Comparison of ENCODE assay signal across 8 cellular contexts in the genomic region with DNA sequence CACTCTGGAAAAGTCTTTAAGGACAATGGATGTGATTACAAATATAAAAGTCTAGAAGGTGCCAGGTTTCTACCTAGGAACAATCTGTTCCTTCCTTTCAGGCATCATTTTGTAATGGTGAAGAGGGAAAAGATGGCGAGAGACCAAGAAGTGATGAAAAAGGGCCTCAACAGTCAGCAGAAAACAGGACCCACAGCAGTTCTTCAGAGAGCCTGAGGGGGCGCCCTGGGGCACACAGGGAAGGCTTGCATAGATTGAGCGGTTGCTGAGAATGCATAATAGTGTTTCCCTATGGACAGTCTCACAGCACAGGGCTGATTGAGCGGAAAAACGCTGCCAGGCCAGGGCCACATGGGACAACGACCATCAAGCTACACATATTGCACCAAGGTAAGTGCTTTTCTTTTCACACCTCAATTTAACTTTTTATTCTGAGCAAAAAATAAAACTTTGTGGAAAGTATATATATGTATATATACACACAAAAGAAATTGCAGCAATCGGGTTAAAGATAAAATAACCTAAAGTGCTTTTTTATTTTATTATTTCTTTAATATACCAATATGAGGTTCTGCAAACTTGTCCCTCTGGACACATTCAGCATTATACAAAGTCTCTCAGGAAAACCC. TPM values are rescaled to one million over a fixed set of nuclear protein-coding genes. Genes with fewer than 3 reads are reported as not detected.
DNase-seq lines count a peak whose midpoint lies in the region; ATAC-seq and TF ChIP-seq lines count a peak whose summit lies in the region.

No MANE protein-coding gene starts in this region.

- H3K27me3 Mint-ChIP-seq in naive thymus-derived CD4-positive, alpha-beta T cell = no peaks in the 10 kb centered on the region

- peaks cover 10% of the 10 kb centered on the region for H4K20me1 ChIP-seq in OCI-LY7 (ENCODE audit: insufficient read depth, low read length)

- DNase-seq in Daoy (ENCODE audit: low read depth) = peak; percentile 82
- DNase-seq in KBM-7 = peak; percentile 83
- DNase-seq in OCI-LY7 (ENCODE audit: low spot score) = peak; percentile 81
- peak; percentile 53 for DNase-seq in activated T-cell treated with anti-CD3 and anti-CD28 coated beads for 24 hours (ENCODE audit: low read depth)
- no peak for DNase-seq in epithelial cell of proximal tubule (ENCODE audit: low read depth)
- peak; percentile 25 to 68 (median 52) for DNase-seq in naive thymus-derived CD4-positive, alpha-beta T cell

- peak; percentile 62 for ATAC-seq in naive thymus-derived CD4-positive, alpha-beta T cell
- no peak for ATAC-seq in HG03025 (IDR thresholded peaks at IDR 0.05; ENCODE audit: low FRiP score, unreplicated experiment)

- peak overlapping the region in 5 of 9 donors; percentile 29 to 72 (median 36) for H3K27ac Mint-ChIP-seq in naive thymus-derived CD4-positive, alpha-beta T cell

- POLR2A ChIA-PET in OCI-LY7 (lab: Charles Lee) = interaction anchor here (0.5 kb wide), 1 partner anchor 61 kb away, joined by 3 read pairs; no protein-coding TSS in a partner anchor
- POLR2A ChIA-PET in naive thymus-derived CD4-positive, alpha-beta T cell (lab: Charles Lee) = no interaction called here

- peaks cover 20 to 39% (median 25%) of the 10 kb centered on the region in 7 donors for H3K4me1 Mint-ChIP-seq in naive thymus-derived CD4-positive, alpha-beta T cell

- H3K27me3 ChIP-seq in naive thymus-derived CD4-positive, alpha-beta T cell (ENCODE audit: control insufficient read depth in 2 of 2, insufficient read depth in 2 of 2, low read length in 2 of 2) = no peaks in the 10 kb centered on the region

- intact Hi-C loops in OCI-LY7 (cut with micrococcal nuclease; ENCODE audit: unreplicated experiment) = loop anchor here (2.0 kb wide), 1 partner anchor 48 kb away; a partner anchor contains a TSS
- intact Hi-C loops in naive thymus-derived CD4-positive, alpha-beta T cell (cut with micrococcal nuclease) = loop anchor here (1.0 kb wide), 2 partner anchors 49 to 178 kb away; no protein-coding TSS in a partner anchor

- H3K4me1 ChIP-seq in OCI-LY7 (ENCODE audit: insufficient read depth, low read length, poor library complexity, severe bottlenecking) = peaks cover 26% of the 10 kb centered on the region
- H3K4me1 ChIP-seq in naive thymus-derived CD4-positive, alpha-beta T cell (ENCODE audit: control insufficient read depth in 2 of 2, insufficient read depth in 2 of 2, low read length in 2 of 2) = peaks cover 15 to 16% of the 10 kb centered on the region in 2 donors

- no peaks in the 10 kb centered on the region for H3K9me3 ChIP-seq in OCI-LY7 (ENCODE audit: low read length)
- H3K9me3 ChIP-seq in naive thymus-derived CD4-positive, alpha-beta T cell (ENCODE audit: control insufficient read depth in 2 of 3, low read length in 3 of 3) = no peaks in the 10 kb centered on the region

- peaks cover 47% of the 10 kb centered on the region for H3K36me3 ChIP-seq in OCI-LY7 (ENCODE audit: insufficient read depth, low read length)
- H3K36me3 ChIP-seq in naive thymus-derived CD4-positive, alpha-beta T cell (ENCODE audit: control insufficient read depth in 2 of 3, insufficient read depth in 3 of 3, low read length in 3 of 3) = peaks cover 0 to 30% (median 4%) of the 10 kb centered on the region in 3 experiments

- peaks cover 0 to 15% (median 10%) of the 10 kb centered on the region in 5 donors for H3K36me3 Mint-ChIP-seq in naive thymus-derived CD4-positive, alpha-beta T cell

- H3K9me2 ChIP-seq in OCI-LY7 (ENCODE audit: insufficient read depth, low read length) = no peaks in the 10 kb centered on the region

- peaks cover 19% of the 10 kb centered on the region for H3K79me2 ChIP-seq in OCI-LY7 (ENCODE audit: insufficient read depth, low read depth, low read length)

- in situ Hi-C loops in KBM-7 (cut with MboI; ENCODE audit: low pct_unique_long_range_greater_than_20kb, low sequenced_read_pairs) = no loop called here

- BruUV-seq in OCI-LY7 (replicated peaks; lab: Mats Ljungman, UMichigan) = no TSS peak

- no peak overlapping the region for H3K4me3 ChIP-seq in OCI-LY7 (ENCODE audit: low read depth, low read length, poor library complexity, severe bottlenecking)
- no peak overlapping the region for H3K4me3 ChIP-seq in epithelial cell of proximal tubule (ENCODE audit: low read depth, low read length)
- H3K4me3 ChIP-seq in naive thymus-derived CD4-positive, alpha-beta T cell (ENCODE audit: low read length) = no peak overlapping the region

- H2AFZ ChIP-seq in OCI-LY7 (ENCODE audit: low read length) = no peak overlapping the region

- TF ChIP-seq CTCF in OCI-LY7 (conservative IDR thresholded peaks at IDR 0.05; ENCODE audit: low read length) = peak; percentile 97
- peak; percentile 96 for TF ChIP-seq CTCF in epithelial cell of proximal tubule (conservative IDR thresholded peaks at IDR 0.05; ENCODE audit: low read depth, low read length)

- H3K4me3 Mint-ChIP-seq in naive thymus-derived CD4-positive, alpha-beta T cell = peak overlapping the region in 5 of 10 donors; percentile 17 to 70 (median 25)

- CTCF ChIA-PET in OCI-LY7 (lab: Charles Lee; ENCODE audit: unreplicated experiment) = no interaction called here
- CTCF ChIA-PET in naive thymus-derived CD4-positive, alpha-beta T cell (lab: Charles Lee) = no interaction called here

- H3K27ac ChIP-seq in OCI-LY7 (ENCODE audit: low read depth, low read length, poor library complexity, severe bottlenecking) (no peak overlapping the region), temporal lobe (ENCODE audit: low read depth, low read length) (peak overlapping the region; percentile 63)
- no peak overlapping the region for H3K27ac ChIP-seq in naive thymus-derived CD4-positive, alpha-beta T cell (ENCODE audit: low read depth, low read length)

- no peaks in the 10 kb centered on the region for H3K9me3 Mint-ChIP-seq in naive thymus-derived CD4-positive, alpha-beta T cell

- no peak overlapping the region for H3K4me2 ChIP-seq in OCI-LY7 (ENCODE audit: low read length)

RNA-seq across cellular contexts. Expression of a gene that starts 3.1 kb away (rescaled TPM):
- 86.3 and 89.0 TPM in 2 replicates for total RNA-seq in Daoy (2014; rRNA removed; shearing (Covaris generic))
- total RNA-seq in OCI-LY7 (2014; rRNA removed; shearing (Covaris generic)) = 27.6 and 33.6 TPM in 2 replicates
- total RNA-seq in OCI-LY7 (2022) (24.4 and 28.0 TPM in 2 replicates), epithelial cell of proximal tubule (31.4 and 61.1 TPM in 2 replicates), temporal lobe (8.1 TPM)
- total RNA-seq in naive thymus-derived CD4-positive, alpha-beta T cell = 10 to 100 TPM; 13.1 to 30.6 (median 22.3) TPM
- polyA plus RNA-seq in naive thymus-derived CD4-positive, alpha-beta T cell = 10 to 100 TPM; 13.4 to 17.0 TPM

RNA-seq across cellular contexts. Expression of a gene that starts 3.6 kb away (rescaled TPM):
- 54.1 and 60.5 TPM in 2 replicates for total RNA-seq in Daoy (2014; rRNA removed; shearing (Covaris generic))
- 18.9 and 26.0 TPM in 2 replicates for total RNA-seq in OCI-LY7 (2014; rRNA removed; shearing (Covaris generic))
- total RNA-seq in OCI-LY7 (2022) (21.4 and 29.7 TPM in 2 replicates), epithelial cell of proximal tubule (95.2 and 194 TPM in 2 replicates), temporal lobe (12.5 TPM)
- 10 to 100 TPM; 11.4 to 20.6 (median 11.7) TPM for total RNA-seq in naive thymus-derived CD4-positive, alpha-beta T cell
- 10 to 100 TPM; 24.8 to 26.4 TPM for polyA plus RNA-seq in naive thymus-derived CD4-positive, alpha-beta T cell

RNA-seq across cellular contexts. Expression of a gene that starts 17.5 kb away (rescaled TPM):
- total RNA-seq in Daoy (2014; rRNA removed; shearing (Covaris generic)) = 2.6 and 4.4 TPM in 2 replicates
- total RNA-seq in OCI-LY7 (2014; rRNA removed; shearing (Covaris generic)) = 11.8 and 27.1 TPM in 2 replicates
- total RNA-seq in OCI-LY7 (2022) (18.2 and 20.0 TPM in 2 replicates), epithelial cell of proximal tubule (0.46 and 0.72 TPM in 2 replicates), temporal lobe (26.8 TPM)
- total RNA-seq in naive thymus-derived CD4-positive, alpha-beta T cell = 1 to 10 TPM in 4 of 5 experiments, under 1 TPM in 1; 0.66 to 2.1 (median 1.1) TPM
- polyA plus RNA-seq in naive thymus-derived CD4-positive, alpha-beta T cell = 1 to 10 TPM in 1 of 2 donors, under 1 TPM in 1; 0.48 to 1.6 TPM

RNA-seq across cellular contexts. Expression of a gene that starts 46.2 kb away (rescaled TPM):
- total RNA-seq in Daoy (2014; rRNA removed; shearing (Covaris generic)) = not detected in 2 replicates
- not detected in 2 replicates for total RNA-seq in OCI-LY7 (2014; rRNA removed; shearing (Covaris generic))
- total RNA-seq in OCI-LY7 (2022) (not detected in 2 replicates), epithelial cell of proximal tubule (under 0.01 and 0.17 TPM in 2 replicates), temporal lobe (8.9 TPM)
- total RNA-seq in naive thymus-derived CD4-positive, alpha-beta T cell = under 1 TPM in 1 of 5 experiments, not detected in 4; 0.19 TPM
- polyA plus RNA-seq in naive thymus-derived CD4-positive, alpha-beta T cell = not detected

RNA-seq across cellular contexts. Expression of a gene that starts 48.3 kb away (rescaled TPM):
- 1.5 and 2.3 TPM in 2 replicates for total RNA-seq in Daoy (2014; rRNA removed; shearing (Covaris generic))
- total RNA-seq in OCI-LY7 (2014; rRNA removed; shearing (Covaris generic)) = 1.6 and 1.8 TPM in 2 replicates
- total RNA-seq in OCI-LY7 (2022) = 12.7 and 16.5 TPM in 2 replicates
- 0.86 and 2.0 TPM in 2 replicates for total RNA-seq in epithelial cell of proximal tubule
- total RNA-seq in naive thymus-derived CD4-positive, alpha-beta T cell = 10 to 100 TPM; 22.9 to 45.2 (median 27.1) TPM
- polyA plus RNA-seq in naive thymus-derived CD4-positive, alpha-beta T cell = 10 to 100 TPM; 25.2 to 27.1 TPM
- 4.2 TPM for total RNA-seq in temporal lobe
